22 cellular contexts compared by ENCODE assay signal in genomic region chr5:116508835-116509234, GRCh38.
"Had no signal": no experiment of that assay in that cellular context is flagged by ENCODE, and none has a peak within 500 bp of the region (broad histone marks: within the 10 kb centered on the region; RNA-seq: fewer than 3 reads in every experiment).

No MANE protein-coding gene starts in this region.

- H3K27ac ChIP-seq: colonic mucosa, esophagus squamous epithelium, lower lobe of right lung, prostate gland, right atrium auricular region, thoracic aorta, tibial nerve, upper lobe of right lung, uterus had no signal

- H3K4me3 Mint-ChIP-seq: dendritic cell treated with granulocyte-macrophage colony-stimulating factor and Interleukin-4, amounts not matched to agents 40 ng/mL and 50 ng/mL, for 4 days; natural killer cell; neural crest cell; stimulated activated memory B cell treated with anti-CD40 and anti-IgM and Interleukin-4, amounts not matched to agents 10 μg/mL and 1 μg/mL and 100 μg/mL, for 72 hours had no signal

- H3K9me3 Mint-ChIP-seq: dendritic cell treated with granulocyte-macrophage colony-stimulating factor and Interleukin-4, amounts not matched to agents 40 ng/mL and 50 ng/mL, for 4 days; neural crest cell had no signal

- H3K27me3 ChIP-seq: colonic mucosa, esophagus squamous epithelium, right atrium auricular region, tibial nerve, upper lobe of right lung, uterus had no signal

- H3K27me3 Mint-ChIP-seq: dendritic cell treated with granulocyte-macrophage colony-stimulating factor and Interleukin-4, amounts not matched to agents 40 ng/mL and 50 ng/mL, for 4 days; stimulated activated memory B cell treated with anti-CD40 and anti-IgM and Interleukin-4, amounts not matched to agents 10 μg/mL and 1 μg/mL and 100 μg/mL, for 72 hours had no signal

- H3K4me1 Mint-ChIP-seq: natural killer cell; stimulated activated memory B cell treated with anti-CD40 and anti-IgM and Interleukin-4, amounts not matched to agents 10 μg/mL and 1 μg/mL and 100 μg/mL, for 72 hours had no signal

- H3K4me1 ChIP-seq: colonic mucosa, prostate gland had no signal

- H3K9me3 ChIP-seq: colonic mucosa, esophagus squamous epithelium, lower lobe of right lung, prostate gland, right atrium auricular region, thoracic aorta, tibial nerve, upper lobe of right lung, uterus had no signal

- H3K4me2 ChIP-seq: smooth muscle cell had no signal

- H3K36me3 ChIP-seq: colonic mucosa, lower lobe of right lung, prostate gland, right atrium auricular region, thoracic aorta, tibial nerve, upper lobe of right lung, uterus had no signal

- H3K27ac Mint-ChIP-seq: dendritic cell treated with granulocyte-macrophage colony-stimulating factor and Interleukin-4, amounts not matched to agents 40 ng/mL and 50 ng/mL, for 4 days; natural killer cell; stimulated activated memory B cell treated with anti-CD40 and anti-IgM and Interleukin-4, amounts not matched to agents 10 μg/mL and 1 μg/mL and 100 μg/mL, for 72 hours had no signal

- H3K4me3 ChIP-seq: colonic mucosa, esophagus squamous epithelium, lower lobe of right lung, prostate gland, right atrium auricular region, smooth muscle cell, thoracic aorta, tibial nerve, upper lobe of right lung, uterus had no signal

- DNase-seq: colonic mucosa; effector CD8-positive, alpha-beta T cell; esophagus squamous epithelium; foreskin melanocyte; head of caudate nucleus; left ventricle myocardium superior; lower lobe of right lung; natural killer cell; nucleus accumbens; stimulated activated CD4-positive, alpha-beta T cell treated with anti-CD3 and anti-CD28 coated beads, Interleukin-2, amount 100 ng/mL, for 24 hours; stimulated activated CD4-positive, alpha-beta T cell treated with anti-CD3 and anti-CD28 coated beads, Interleukin-4, amount 100 ng/mL, for 24 hours; stimulated activated naive CD8-positive, alpha-beta T cell treated with anti-CD3 and anti-CD28 coated beads, Interleukin-15, Interleukin-2, amounts not matched to agents 100 U/mL and 50 U/mL, for 24 hours; upper lobe of right lung; uterus had no signal

- ATAC-seq: lower lobe of right lung; natural killer cell; stimulated activated naive CD8-positive, alpha-beta T cell treated with anti-CD3 and anti-CD28 coated beads, Interleukin-15, Interleukin-2, amounts not matched to agents 100 U/mL and 50 U/mL, for 24 hours; upper lobe of right lung had no signal
